In the genomic region with DNA sequence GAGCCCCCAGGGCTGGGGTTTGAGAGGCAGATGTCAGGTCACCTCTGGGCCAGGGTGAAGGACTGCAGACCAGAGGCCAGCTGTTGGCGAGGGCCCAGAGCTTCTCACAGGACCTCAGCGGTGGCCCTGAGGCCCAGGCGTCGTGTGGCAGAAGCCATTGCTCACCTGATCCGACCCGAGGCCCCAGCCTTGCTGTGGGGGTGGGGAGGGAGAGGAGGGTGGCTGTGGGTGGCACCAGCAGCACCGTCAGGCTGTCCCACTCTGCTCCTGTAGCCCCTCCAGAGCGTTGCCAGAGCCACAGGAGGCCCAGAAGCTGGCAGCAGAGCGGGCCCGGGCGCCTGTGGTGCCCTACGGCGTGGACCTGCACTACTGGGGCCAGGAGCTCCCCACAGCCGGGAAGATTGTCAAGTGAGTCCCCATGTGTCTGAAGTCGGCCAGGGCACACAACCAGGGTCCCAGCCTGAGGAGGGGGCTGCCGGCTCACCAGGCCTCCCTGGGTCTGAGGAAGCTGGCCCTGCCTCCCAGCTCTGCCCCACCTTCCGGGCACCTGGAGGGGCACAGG, we compare ENCODE assay signal across 20 cellular contexts. TPM values are rescaled to one million over a fixed set of nuclear protein-coding genes. Genes with fewer than 3 reads are reported as not detected.
DNase-seq lines count a peak whose midpoint lies in the region; ATAC-seq, FAIRE-seq and TF ChIP-seq lines count a peak whose summit lies in the region.
"Had no signal": no experiment of that assay in that cellular context is flagged by ENCODE, and none has a peak within 500 bp of the region (broad histone marks: within the 10 kb centered on the region; RNA-seq: fewer than 3 reads in every experiment).

No MANE protein-coding gene starts in this region.

- TF ChIP-seq EP300 in stomach (IDR thresholded peaks at IDR 0.05), result no peak

- no peak overlapping the region for H2AK5ac ChIP-seq in neuronal stem cell (ENCODE audit: low read depth, low read length)

- H2AFZ ChIP-seq in neuronal stem cell (ENCODE audit: low read length), result no peak overlapping the region

- peak overlapping the region; percentile 47 for H2BK120ac ChIP-seq in neuronal stem cell (ENCODE audit: low read depth, low read length)

- FAIRE-seq in HTR-8/SVneo (lab: Jason Lieb, UNC), result no peak
- FAIRE-seq: GM12878 had no signal

- H3K4me2 ChIP-seq in neuronal stem cell (ENCODE audit: insufficient read depth, low read length, poor library complexity, severe bottlenecking), result no peak overlapping the region

- POLR2A ChIA-PET in WTC11 (lab: Charles Lee), result no interaction called here

- no peaks in the 10 kb centered on the region; the same call in 1 of the 2 replicates for H3K27me3 Mint-ChIP-seq in WTC11 (ENCODE audit: low read depth)
- no peaks in the 10 kb centered on the region for H3K27me3 Mint-ChIP-seq in natural killer cell treated with Interleukin-12 subunit alpha and Interleukin-12 subunit beta and Interleukin-15 and Interleukin-18, amount 100 ng/mL, for 72 hours

- H3K36me3 ChIP-seq in neuronal stem cell (replicated peaks in 1 of 2; ENCODE audit: control insufficient read depth in 2 of 2, insufficient read depth in 2 of 2, low read length in 2 of 2), result peaks cover 9 to 32% of the 10 kb centered on the region in 2 donors
- peaks cover 25 to 94% (median 63%) of the 10 kb centered on the region in 3 donors for H3K36me3 ChIP-seq in tibial artery
- peaks cover 19 to 95% (median 87%) of the 10 kb centered on the region in 4 donors for H3K36me3 ChIP-seq in stomach
- H3K36me3 ChIP-seq: HAP-1 had no signal

- no peaks in the 10 kb centered on the region for H3K27me3 ChIP-seq in neuronal stem cell (ENCODE audit: control insufficient read depth in 3 of 3, insufficient read depth in 3 of 3, low read depth in 1 of 3, low read length in 3 of 3)
- no peaks in the 10 kb centered on the region for H3K27me3 ChIP-seq in tibial artery
- H3K27me3 ChIP-seq in stomach, result no peaks in the 10 kb centered on the region

- H3K36me3 Mint-ChIP-seq in WTC11, result peaks cover 14% of the 10 kb centered on the region; the same call in 1 of the 2 replicates
- H3K36me3 Mint-ChIP-seq in natural killer cell treated with Interleukin-12 subunit alpha and Interleukin-12 subunit beta and Interleukin-15 and Interleukin-18, amount 100 ng/mL, for 72 hours, result peaks cover 4% of the 10 kb centered on the region

- intact Hi-C loops in Right ventricle myocardium superior (cut with DNase I) (no loop called here), left ventricle myocardium superior (cut with micrococcal nuclease) (no loop called here), tibial artery (cut with DNase I; ENCODE audit: low total_unique reads) (no loop called here), stomach (cut with DNase I; ENCODE audit: low total_unique reads) (no loop called here)

- H3K23ac ChIP-seq in neuronal stem cell (ENCODE audit: low read depth, low read length, poor library complexity), result no peak overlapping the region

- H3K4me1 ChIP-seq in neuronal stem cell (ENCODE audit: control insufficient read depth in 2 of 2, insufficient read depth in 1 of 2, low read depth in 1 of 2, low read length in 2 of 2) (no peaks in the 10 kb centered on the region), tibial artery (no peaks in the 10 kb centered on the region), stomach (peaks cover 0 to 5% (median 1%) of the 10 kb centered on the region in 4 donors)
- H3K4me1 ChIP-seq: HAP-1 had no signal

- DNase-seq in Right ventricle myocardium superior (peak; percentile 28), left ventricle myocardium superior (no peak), WTC11 (ENCODE audit: low spot score) (peak; percentile 5), neuronal stem cell (ENCODE audit: low spot score) (no peak), tibial artery (peak; percentile 5 to 63), HTR-8/SVneo (ENCODE audit: insufficient read length, low spot score) (no peak), stomach (no peak)
- no peak for DNase-seq in natural killer cell treated with Interleukin-12 subunit alpha and Interleukin-12 subunit beta and Interleukin-15 and Interleukin-18, amount 100 ng/mL, for 72 hours (ENCODE audit: low spot score)
- DNase-seq: 8988T, GDM1, IMR-90, Karpas-422, MM.1S, NCI-H1092 treated with DMSO at 0.1 percent for 48 hours, NCI-H2081 treated with DMSO at 0.1 percent for 48 hours, NCI-H510A treated with DMSO at 0.1 percent for 48 hours, SHP77 had no signal

- H4K91ac ChIP-seq in neuronal stem cell (ENCODE audit: low read depth, low read length, poor library complexity), result no peak overlapping the region

- WGBS in neuronal stem cell (ENCODE audit: extremely low coverage in 2 of 2, insufficient read length in 2 of 2, insufficient replicate concordance in 1 of 2), 2 donors, result no CpG with 5 or more reads among the region's 17 CpGs
- 73 to 100% (median 89%) methylated on average over 1 to 17 of the region's 17 CpGs for WGBS in stomach, 5 donors

- H3K79me1 ChIP-seq in neuronal stem cell (ENCODE audit: low read depth, low read length), result no peaks in the 10 kb centered on the region

- H2BK5ac ChIP-seq in neuronal stem cell (ENCODE audit: low read length), result no peak overlapping the region

- H3K4me1 Mint-ChIP-seq in WTC11, result no peaks in the 10 kb centered on the region
- H3K4me1 Mint-ChIP-seq in natural killer cell treated with Interleukin-12 subunit alpha and Interleukin-12 subunit beta and Interleukin-15 and Interleukin-18, amount 100 ng/mL, for 72 hours (ENCODE audit: low read depth in 2 of 2), result no peaks in the 10 kb centered on the region

- H3K27ac Mint-ChIP-seq in WTC11, result no peak overlapping the region
- no peak overlapping the region for H3K27ac Mint-ChIP-seq in natural killer cell treated with Interleukin-12 subunit alpha and Interleukin-12 subunit beta and Interleukin-15 and Interleukin-18, amount 100 ng/mL, for 72 hours

- no peak overlapping the region for H3K4me3 Mint-ChIP-seq in WTC11
- no peak overlapping the region for H3K4me3 Mint-ChIP-seq in natural killer cell treated with Interleukin-12 subunit alpha and Interleukin-12 subunit beta and Interleukin-15 and Interleukin-18, amount 100 ng/mL, for 72 hours

- H3K4me3 ChIP-seq in neuronal stem cell (ENCODE audit: low read length in 2 of 2), result no peak overlapping the region
- H3K4me3 ChIP-seq in tibial artery, result no peak overlapping the region
- no peak overlapping the region for H3K4me3 ChIP-seq in stomach
- H3K4me3 ChIP-seq: GM12878, HAP-1 had no signal

- H3K9me3 ChIP-seq in neuronal stem cell (replicated peaks in 1 of 2; ENCODE audit: control insufficient read depth in 2 of 2, insufficient read depth in 1 of 2, low read depth in 1 of 2, low read length in 2 of 2) (peaks cover 0 to 2% of the 10 kb centered on the region in 2 donors), tibial artery (no peaks in the 10 kb centered on the region), stomach (no peaks in the 10 kb centered on the region)
- H3K9me3 ChIP-seq: HAP-1 had no signal

- H2BK15ac ChIP-seq in neuronal stem cell (ENCODE audit: low read length), result no peak overlapping the region

- TF ChIP-seq CTCF in WTC11 (IDR thresholded peaks at IDR 0.05), result no peak
- TF ChIP-seq CTCF in tibial artery (IDR thresholded peaks at IDR 0.05), result no peak
- TF ChIP-seq CTCF in stomach (IDR thresholded peaks at IDR 0.05), result no peak

- H3K4ac ChIP-seq in neuronal stem cell (ENCODE audit: low read length), result no peak overlapping the region

- CTCF ChIA-PET in WTC11 (lab: Charles Lee), result interaction anchor here (0.6 to 1.7 kb wide), 4 partner anchors 15 to 25 kb away, joined by 3 to 9 read pairs (median 4); no protein-coding TSS in a partner anchor

- H3K9me3 Mint-ChIP-seq in WTC11, result no peaks in the 10 kb centered on the region
- no peaks in the 10 kb centered on the region for H3K9me3 Mint-ChIP-seq in natural killer cell treated with Interleukin-12 subunit alpha and Interleukin-12 subunit beta and Interleukin-15 and Interleukin-18, amount 100 ng/mL, for 72 hours

- ATAC-seq in Right ventricle myocardium superior (ENCODE audit: poor library complexity) (peak; percentile 11), left ventricle myocardium superior (no peak), WTC11 (no peak)
- ATAC-seq in natural killer cell treated with Interleukin-12 subunit alpha and Interleukin-12 subunit beta and Interleukin-15 and Interleukin-18, amount 100 ng/mL, for 72 hours, result no peak
- ATAC-seq: GM12878 had no signal

- H3K14ac ChIP-seq in neuronal stem cell (ENCODE audit: low read length), result no peak overlapping the region

- no peak overlapping the region for H3K18ac ChIP-seq in neuronal stem cell (ENCODE audit: low read length)

- H3K27ac ChIP-seq in neuronal stem cell (replicated peaks; ENCODE audit: low read length), result no peak overlapping the region
- no peak overlapping the region for H3K27ac ChIP-seq in tibial artery
- no peak overlapping the region for H3K27ac ChIP-seq in stomach

- H2BK12ac ChIP-seq in neuronal stem cell (ENCODE audit: low read length), result peak overlapping the region; percentile 10

- TF ChIP-seq POLR2A in stomach (IDR thresholded peaks at IDR 0.05), result no peak

- H4K8ac ChIP-seq in neuronal stem cell (ENCODE audit: low read depth, low read length), result no peak overlapping the region

- no peak overlapping the region for H3K9ac ChIP-seq in neuronal stem cell (ENCODE audit: low read depth, low read length, poor library complexity)

TF ChIP-seq in WTC11, 78 proteins besides CTCF, POLR2A, EP300 and RAD21 (continues in another document):
- TF ChIP-seq KAT7 (CRISPR knock-in tag; IDR thresholded peaks at IDR 0.05; ENCODE audit: borderline replicate concordance) (no peak), EMX1 (CRISPR knock-in tag; IDR thresholded peaks at IDR 0.05) (no peak), ESRRA (CRISPR knock-in tag; IDR thresholded peaks at IDR 0.05; ENCODE audit: borderline replicate concordance) (no peak), ZNF232 (CRISPR knock-in tag; IDR thresholded peaks at IDR 0.05) (no peak)

RNA-seq across cellular contexts. Expression of a gene that starts 28.8 kb away (rescaled TPM):
- total RNA-seq in Right ventricle myocardium superior (6.7 TPM), left ventricle myocardium superior (5.9 TPM), WTC11 (2021) (36.9 to 41.5 TPM (median 40.4 TPM) in 3 replicates), stomach (100 to 1,000 TPM in 1 of 5 donors, 10 to 100 TPM in 4; 15.1 to 103 (median 53.9) TPM)
- 8.6 TPM for polyA plus RNA-seq in neuronal stem cell (2013, experiment 1 of 2)
- polyA plus RNA-seq in neuronal stem cell (2013, experiment 2 of 2), result 8.7 TPM
- polyA plus RNA-seq in stomach, result 1 to 10 TPM; 4.1 to 7.0 (median 5.2) TPM
- total RNA-seq in natural killer cell treated with Interleukin-12 subunit alpha and Interleukin-12 subunit beta and Interleukin-15 and Interleukin-18, amount 100 ng/mL, for 72 hours, result 10 to 100 TPM; 19.6 to 25.1 TPM

RNA-seq across cellular contexts. Expression of a gene that starts 30.4 kb away (rescaled TPM):
- total RNA-seq in Right ventricle myocardium superior (not detected), left ventricle myocardium superior (not detected), WTC11 (2021) (not detected in 3 replicates), stomach (not detected)
- polyA plus RNA-seq in neuronal stem cell (2013, experiment 1 of 2), result not detected
- polyA plus RNA-seq in neuronal stem cell (2013, experiment 2 of 2), result not detected
- polyA plus RNA-seq in stomach, result not detected
- not detected for total RNA-seq in natural killer cell treated with Interleukin-12 subunit alpha and Interleukin-12 subunit beta and Interleukin-15 and Interleukin-18, amount 100 ng/mL, for 72 hours
- total RNA-seq: GM12878, IMR-90 had no signal
- polyA plus RNA-seq: BJ, GM12878, IMR-90 had no signal

Comparison
In these comparisons a context has a peak if more than half of its experiments do, and no peak if none do; other contexts are left out.
1. DNase-seq: peak in Right ventricle myocardium superior (single experiment), WTC11 (single experiment) and tibial artery (2 of 2); none in left ventricle myocardium superior (single experiment), neuronal stem cell (single experiment), HTR-8/SVneo (single experiment), stomach (single experiment) and natural killer cell treated with Interleukin-12 subunit alpha and Interleukin-12 subunit beta and Interleukin-15 and Interleukin-18, amount 100 ng/mL, for 72 hours (single experiment).